Comparison of ENCODE assay signal across 25 cellular contexts in genomic region chr3:141812091-141812490, GRCh38. TPM values are rescaled to one million over a fixed set of nuclear protein-coding genes. Genes with fewer than 3 reads are reported as not detected.
DNase-seq lines count a peak whose midpoint lies in the region; ATAC-seq and TF ChIP-seq lines count a peak whose summit lies in the region.
"Had no signal": no experiment of that assay in that cellular context is flagged by ENCODE, and none has a peak within 500 bp of the region (broad histone marks: within the 10 kb centered on the region; RNA-seq: fewer than 3 reads in every experiment).

No MANE protein-coding gene starts in this region.

- peak overlapping the region; percentile 49 for H3K27ac ChIP-seq in SJCRH30
- H3K27ac ChIP-seq in neural progenitor cell = no peak overlapping the region
- H3K27ac ChIP-seq: C4-2B, colonic mucosa, KMS-11, ovary, spleen, transverse colon had no signal

- no peaks in the 10 kb centered on the region for H3K79me2 ChIP-seq in neural progenitor cell (ENCODE audit: low read depth)

- H3K36me3 Mint-ChIP-seq in neural progenitor cell (no peaks in the 10 kb centered on the region), T-helper 17 cell (ENCODE audit: low read depth) (no peaks in the 10 kb centered on the region)

- no peaks in the 10 kb centered on the region for H3K27me3 Mint-ChIP-seq in neural progenitor cell (ENCODE audit: insufficient read depth, low read depth)
- peaks cover 10% of the 10 kb centered on the region for H3K27me3 Mint-ChIP-seq in T-helper 17 cell

- no peaks in the 10 kb centered on the region for H4K20me1 ChIP-seq in neural progenitor cell (ENCODE audit: low read depth)

- no peak overlapping the region for H3K9ac ChIP-seq in neural progenitor cell
- H3K9ac ChIP-seq: KMS-11 had no signal

- H3K4me1 ChIP-seq in SJCRH30 = peaks cover 10% of the 10 kb centered on the region
- peaks cover 18% of the 10 kb centered on the region for H3K4me1 ChIP-seq in neural progenitor cell
- H3K4me1 ChIP-seq: colonic mucosa, spleen, transverse colon had no signal

- peaks cover 8% of the 10 kb centered on the region for H3F3A ChIP-seq in neural progenitor cell (ENCODE audit: low read depth)

- no peak overlapping the region for H3K4me3 ChIP-seq in SJCRH30
- no peak overlapping the region for H3K4me3 ChIP-seq in neural progenitor cell
- H3K4me3 ChIP-seq: colonic mucosa, ovary, spleen, transverse colon had no signal

- no peak for TF ChIP-seq CTCF in neural progenitor cell (IDR thresholded peaks at IDR 0.05)

- H3K36me3 ChIP-seq in SJCRH30 = no peaks in the 10 kb centered on the region
- no peaks in the 10 kb centered on the region for H3K36me3 ChIP-seq in neural progenitor cell
- H3K36me3 ChIP-seq: colonic mucosa, ovary, spleen, transverse colon had no signal

- DNase-seq in DMS79 (lab: John Stamatoyannopoulos, UW) = peak; percentile 91
- peak; percentile 71 for DNase-seq in NCI-H146 (lab: John Stamatoyannopoulos, UW)
- DNase-seq in SJCRH30 = peak; percentile 69 to 75
- peak; percentile 45 for DNase-seq in neural progenitor cell (ENCODE audit: low spot score)
- no peak for DNase-seq in T-helper 17 cell
- no peak for DNase-seq in cerebellar nuclear complex (lab: John Stamatoyannopoulos, UW)
- DNase-seq: activated CD4-positive, alpha-beta T cell treated with anti-CD3 and anti-CD28 coated beads, Interleukin-2, amount 10 ng/mL, durations not matched to agents 24 days and 14 days; activated naive CD4-positive, alpha-beta T cell treated with anti-CD3 and anti-CD28 coated beads, Interleukin-2, amount 10 ng/mL, durations not matched to agents 7 days and 5 days; Calu3; colonic mucosa; effector memory CD8-positive, alpha-beta T cell; foreskin fibroblast; head of caudate nucleus; kidney; natural killer cell; NCI-H187 treated with DMSO at 0.1 percent for 48 hours; NCI-H510A treated with DMSO at 0.1 percent for 48 hours; ovary; SHP77 treated with DMSO at 0.1 percent for 48 hours; spleen; SW 1271; transverse colon had no signal

- H3K27ac Mint-ChIP-seq in neural progenitor cell (peak overlapping the region; percentile 86), T-helper 17 cell (no peak overlapping the region)
- H3K27ac Mint-ChIP-seq: activated CD4-positive, alpha-beta T cell treated with anti-CD3 and anti-CD28 coated beads, Interleukin-2, amount 10 ng/mL, durations not matched to agents 24 days and 14 days; activated naive CD4-positive, alpha-beta T cell treated with anti-CD3 and anti-CD28 coated beads, Interleukin-2, amount 10 ng/mL, durations not matched to agents 7 days and 5 days; effector memory CD8-positive, alpha-beta T cell; natural killer cell had no signal

- H3K9me3 ChIP-seq in SJCRH30 (replicated peaks) (peaks cover 3% of the 10 kb centered on the region; the same call in 1 of the 2 replicates), neural progenitor cell (ENCODE audit: low read depth) (no peaks in the 10 kb centered on the region), T-helper 17 cell (ENCODE audit: control insufficient read depth, low read length, poor library complexity, severe bottlenecking) (no peaks in the 10 kb centered on the region)
- H3K9me3 ChIP-seq: colonic mucosa, ovary, transverse colon had no signal

- peaks cover 39% of the 10 kb centered on the region for H3K4me1 Mint-ChIP-seq in neural progenitor cell
- H3K4me1 Mint-ChIP-seq in T-helper 17 cell = no peaks in the 10 kb centered on the region
- H3K4me1 Mint-ChIP-seq: activated CD4-positive, alpha-beta T cell treated with anti-CD3 and anti-CD28 coated beads, Interleukin-2, amount 10 ng/mL, durations not matched to agents 24 days and 14 days; activated naive CD4-positive, alpha-beta T cell treated with anti-CD3 and anti-CD28 coated beads, Interleukin-2, amount 10 ng/mL, durations not matched to agents 7 days and 5 days; natural killer cell had no signal

- H3K9me3 Mint-ChIP-seq in neural progenitor cell = peaks cover 11% of the 10 kb centered on the region
- H3K9me3 Mint-ChIP-seq: effector memory CD8-positive, alpha-beta T cell had no signal

- peak overlapping the region; percentile 27 for H3K4me3 Mint-ChIP-seq in neural progenitor cell
- H3K4me3 Mint-ChIP-seq in T-helper 17 cell = no peak overlapping the region
- H3K4me3 Mint-ChIP-seq: activated CD4-positive, alpha-beta T cell treated with anti-CD3 and anti-CD28 coated beads, Interleukin-2, amount 10 ng/mL, durations not matched to agents 24 days and 14 days; activated naive CD4-positive, alpha-beta T cell treated with anti-CD3 and anti-CD28 coated beads, Interleukin-2, amount 10 ng/mL, durations not matched to agents 7 days and 5 days; effector memory CD8-positive, alpha-beta T cell; natural killer cell had no signal

- no peak for ATAC-seq in T-helper 17 cell
- no peak for ATAC-seq in GM21447 (IDR thresholded peaks at IDR 0.05; ENCODE audit: unreplicated experiment)
- ATAC-seq: effector memory CD8-positive, alpha-beta T cell; natural killer cell had no signal

- H3K4me2 ChIP-seq in neural progenitor cell = peak overlapping the region; percentile 33
- H3K4me2 ChIP-seq: KMS-11 had no signal

- H2AFZ ChIP-seq in neural progenitor cell (replicated peaks) = no peak overlapping the region

- H3K27me3 ChIP-seq in SJCRH30 (no peaks in the 10 kb centered on the region), neural progenitor cell (no peaks in the 10 kb centered on the region)
- H3K27me3 ChIP-seq: colonic mucosa, ovary had no signal

RNA-seq across cellular contexts. Expression of gene GRK7, which starts 48.9 kb away (rescaled TPM):
- 0.20 and 0.30 TPM in 2 replicates for total RNA-seq in SJCRH30 (2014; rRNA removed; shearing (Covaris generic))
- 0.03 TPM in 1 of 2 replicates, not detected in the other for total RNA-seq in neural progenitor cell (ENCODE audit: low replicate concordance)
- under 1 TPM; 0.18 to 0.20 TPM for total RNA-seq in T-helper 17 cell
- total RNA-seq: activated CD4-positive, alpha-beta T cell treated with anti-CD3 and anti-CD28 coated beads, Interleukin-2, amount 10 ng/mL, durations not matched to agents 24 days and 14 days; Calu3; colonic mucosa; kidney had no signal

Comparison
In these comparisons a context has a peak if more than half of its experiments do, and no peak if none do; other contexts are left out.
1. DNase-seq: peak in DMS79 (single experiment), NCI-H146 (single experiment), SJCRH30 (2 of 2) and neural progenitor cell (single experiment); none in T-helper 17 cell (0 of 3) and cerebellar nuclear complex (0 of 2).